10 cellular contexts compared by ENCODE assay signal in genomic region chr11:93530468-93530826, GRCh38. TPM values are rescaled to one million over a fixed set of nuclear protein-coding genes. Genes with fewer than 3 reads are reported as not detected.
DNase-seq lines count a peak whose midpoint lies in the region; ATAC-seq and TF ChIP-seq lines count a peak whose summit lies in the region.
"Had no signal": no experiment of that assay in that cellular context is flagged by ENCODE, and none has a peak within 500 bp of the region (broad histone marks: within the 10 kb centered on the region; RNA-seq: fewer than 3 reads in every experiment).

No MANE protein-coding gene starts in this region.

- no peak overlapping the region for H3K4me2 ChIP-seq in MM.1S (ENCODE audit: low read depth, low read length)

- no peak overlapping the region for H3K4me3 Mint-ChIP-seq in activated naive CD4-positive, alpha-beta T cell treated with anti-CD3 and anti-CD28 coated beads, Interleukin-2, amount 10 ng/mL, durations not matched to agents 7 days and 5 days

- CTCF ChIA-PET in activated naive CD4-positive, alpha-beta T cell treated with anti-CD3 and anti-CD28 coated beads, Interleukin-2, amount 10 ng/mL, durations not matched to agents 7 days and 5 days (lab: Charles Lee) = interaction anchor here (1.9 kb wide), 1 partner anchor 12 kb away, joined by 5 read pairs; the partner anchor contains the start of gene SMCO4

- no peaks in the 10 kb centered on the region for H4K20me1 ChIP-seq in MM.1S (ENCODE audit: insufficient read depth, low read length)

- TF ChIP-seq CTCF in mucosa of descending colon (IDR thresholded peaks at IDR 0.05) (no peak), thyroid gland (IDR thresholded peaks at IDR 0.05) (no peak), MM.1S (IDR thresholded peaks at IDR 0.05; ENCODE audit: low read length) (no peak)

- H3K27ac Mint-ChIP-seq in activated naive CD4-positive, alpha-beta T cell treated with anti-CD3 and anti-CD28 coated beads, Interleukin-2, amount 10 ng/mL, durations not matched to agents 7 days and 5 days = peak overlapping the region; percentile 43

- H2AFZ ChIP-seq in MM.1S (ENCODE audit: low read length) = no peak overlapping the region

- no peaks in the 10 kb centered on the region for H3K9me3 Mint-ChIP-seq in activated naive CD4-positive, alpha-beta T cell treated with anti-CD3 and anti-CD28 coated beads, Interleukin-2, amount 10 ng/mL, durations not matched to agents 7 days and 5 days

- H3K4me3 ChIP-seq in adipocyte (ENCODE audit: low read length) (no peak overlapping the region), mucosa of descending colon (no peak overlapping the region), thyroid gland (replicated peaks in 1 of 3) (no peak overlapping the region), MM.1S (ENCODE audit: low read length) (no peak overlapping the region)

- H3K9me3 ChIP-seq in adipocyte (ENCODE audit: control insufficient read depth, low read length) = no peaks in the 10 kb centered on the region
- no peaks in the 10 kb centered on the region for H3K9me3 ChIP-seq in mucosa of descending colon
- H3K9me3 ChIP-seq in thyroid gland = no peaks in the 10 kb centered on the region
- no peaks in the 10 kb centered on the region for H3K9me3 ChIP-seq in MM.1S (replicated peaks; ENCODE audit: insufficient read depth, low read length)

- H3K27ac ChIP-seq in thyroid gland (peak overlapping the region in 2 of 3 donors; percentile 75 to 79), MM.1S (ENCODE audit: low read length) (no peak overlapping the region)
- H3K27ac ChIP-seq: foreskin keratinocyte had no signal

- H3K9ac ChIP-seq in adipocyte (ENCODE audit: low read length) = peak overlapping the region; percentile 0
- H3K9ac ChIP-seq in MM.1S (ENCODE audit: low read length) = no peak overlapping the region

- ATAC-seq in mucosa of descending colon = peak; percentile 2
- ATAC-seq in HG03175 (IDR thresholded peaks at IDR 0.05; ENCODE audit: unreplicated experiment) = no peak
- ATAC-seq: foreskin keratinocyte had no signal

- intact Hi-C loops in mucosa of descending colon (cut with DNase I, micrococcal nuclease) (no loop called here), thyroid gland (cut with DNase I) (no loop called here)

- H3K79me2 ChIP-seq in MM.1S (ENCODE audit: low read length) = 0 out of 2 replicates have a peak, but pooled peaks cover 6% of the 10 kb centered on the region

- H3K36me3 ChIP-seq in adipocyte (ENCODE audit: control insufficient read depth, insufficient read depth, low read length, severe bottlenecking) = no peaks in the 10 kb centered on the region
- H3K36me3 ChIP-seq in mucosa of descending colon (ENCODE audit: low read depth) = no peaks in the 10 kb centered on the region
- no peaks in the 10 kb centered on the region for H3K36me3 ChIP-seq in thyroid gland
- H3K36me3 ChIP-seq in MM.1S (replicated peaks; ENCODE audit: insufficient read depth, low read length) = no peaks in the 10 kb centered on the region

- no peaks in the 10 kb centered on the region for H3K27me3 ChIP-seq in adipocyte (replicated peaks; ENCODE audit: control insufficient read depth, insufficient read depth, low read length)
- H3K27me3 ChIP-seq in thyroid gland = no peaks in the 10 kb centered on the region
- no peaks in the 10 kb centered on the region for H3K27me3 ChIP-seq in MM.1S (replicated peaks; ENCODE audit: insufficient read depth, low read length)
- H3K27me3 ChIP-seq: foreskin keratinocyte had no signal

- H3K4me1 ChIP-seq in adipocyte (ENCODE audit: control insufficient read depth, insufficient read depth, low read length) = peaks cover 32% of the 10 kb centered on the region
- peaks cover 32% of the 10 kb centered on the region for H3K4me1 ChIP-seq in mucosa of descending colon (ENCODE audit: low read depth)
- peaks cover 38 to 57% of the 10 kb centered on the region in 2 donors for H3K4me1 ChIP-seq in thyroid gland
- H3K4me1 ChIP-seq in MM.1S (ENCODE audit: low read length) = peaks cover 3% of the 10 kb centered on the region; the same call in 1 of the 2 replicates
- H3K4me1 ChIP-seq: foreskin keratinocyte had no signal

- H3K4me1 Mint-ChIP-seq in activated naive CD4-positive, alpha-beta T cell treated with anti-CD3 and anti-CD28 coated beads, Interleukin-2, amount 10 ng/mL, durations not matched to agents 7 days and 5 days = peaks cover 76% of the 10 kb centered on the region

- 83 to 92% methylated on average over 1 of the region's 1 CpG for WGBS in thyroid gland, 2 donors

- H3K9me2 ChIP-seq in MM.1S (replicated peaks; ENCODE audit: insufficient read depth, low read length) = no peaks in the 10 kb centered on the region

- H3F3A ChIP-seq in MM.1S (ENCODE audit: insufficient read depth, low read length) = no peaks in the 10 kb centered on the region

- H3K27me3 Mint-ChIP-seq in activated naive CD4-positive, alpha-beta T cell treated with anti-CD3 and anti-CD28 coated beads, Interleukin-2, amount 10 ng/mL, durations not matched to agents 7 days and 5 days = no peaks in the 10 kb centered on the region

- DNase-seq in activated naive CD4-positive, alpha-beta T cell treated with anti-CD3 and anti-CD28 coated beads, Interleukin-2, amount 10 ng/mL, durations not matched to agents 7 days and 5 days = no peak
- DNase-seq in activated naive CD4-positive, alpha-beta T cell (lab: John Stamatoyannopoulos, UW) = no peak
- DNase-seq in adipocyte (ENCODE audit: low read depth) (no peak), mucosa of descending colon (no peak), thyroid gland (no peak), MM.1S (no peak)
- DNase-seq in stimulated activated CD4-positive, alpha-beta T cell treated with anti-CD3 and anti-CD28 coated beads, Interleukin-12 subunit alpha, Interleukin-12 subunit beta, amount 100 ng/mL, for 4 hours = no peak
- DNase-seq: foreskin keratinocyte, small intestine had no signal

- peaks cover 1% of the 10 kb centered on the region for H3K36me3 Mint-ChIP-seq in activated naive CD4-positive, alpha-beta T cell treated with anti-CD3 and anti-CD28 coated beads, Interleukin-2, amount 10 ng/mL, durations not matched to agents 7 days and 5 days

- TF ChIP-seq POLR2A in thyroid gland (IDR thresholded peaks at IDR 0.05) = no peak

RNA-seq across cellular contexts. Expression of gene SMCO4, which starts 12.7 kb away (rescaled TPM):
- 10 to 100 TPM; 37.5 to 75.4 (median 41.5) TPM for total RNA-seq in mucosa of descending colon
- total RNA-seq in thyroid gland = 100 to 1,000 TPM in 2 of 4 donors, 10 to 100 TPM in 2; 38.6 to 135 (median 102) TPM
